ENCODE assay signal across 1 cellular context in the genomic region with DNA sequence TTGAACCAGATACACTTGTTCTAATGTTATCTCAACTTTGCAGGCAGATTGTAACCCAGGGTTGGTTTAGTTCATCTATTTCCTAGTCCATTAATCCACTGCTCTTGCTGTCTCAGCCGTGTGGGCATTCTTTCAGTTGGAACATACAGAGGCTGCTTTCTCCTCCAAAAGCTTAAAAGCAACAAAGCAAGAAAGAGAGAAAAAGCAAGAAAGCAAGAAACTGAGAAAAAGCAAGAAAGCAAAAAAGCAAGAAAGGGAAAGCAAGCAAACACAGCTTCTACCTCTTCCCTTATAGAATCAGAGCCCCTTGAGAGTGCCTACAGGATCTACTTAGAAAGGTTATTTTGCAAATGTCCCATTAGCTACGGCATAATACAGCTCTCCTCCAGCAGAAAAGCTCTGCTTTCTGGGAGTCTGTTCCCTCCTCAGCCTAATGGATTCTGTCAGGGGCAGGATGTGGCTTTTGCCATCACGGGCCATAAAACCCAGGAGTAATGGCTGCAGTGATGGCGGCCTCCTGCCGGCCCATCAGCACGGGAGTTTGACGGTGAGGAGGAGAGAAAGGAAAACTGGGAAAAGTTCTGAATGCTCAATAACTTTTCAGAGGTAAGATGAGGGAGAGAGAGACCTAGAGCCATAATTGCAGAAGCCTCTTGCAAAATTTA.
A peak's percentile ranks its signal among the peaks of the same experiment; 100 is the strongest.
TF ChIP-seq lines count a peak whose summit lies in the region.

No MANE protein-coding gene starts in this region.

TF ChIP-seq in K562, 482 proteins besides CTCF, POLR2A, EP300 and RAD21 (continued from another document and continues in another):
- TF ChIP-seq, protein P1, sequence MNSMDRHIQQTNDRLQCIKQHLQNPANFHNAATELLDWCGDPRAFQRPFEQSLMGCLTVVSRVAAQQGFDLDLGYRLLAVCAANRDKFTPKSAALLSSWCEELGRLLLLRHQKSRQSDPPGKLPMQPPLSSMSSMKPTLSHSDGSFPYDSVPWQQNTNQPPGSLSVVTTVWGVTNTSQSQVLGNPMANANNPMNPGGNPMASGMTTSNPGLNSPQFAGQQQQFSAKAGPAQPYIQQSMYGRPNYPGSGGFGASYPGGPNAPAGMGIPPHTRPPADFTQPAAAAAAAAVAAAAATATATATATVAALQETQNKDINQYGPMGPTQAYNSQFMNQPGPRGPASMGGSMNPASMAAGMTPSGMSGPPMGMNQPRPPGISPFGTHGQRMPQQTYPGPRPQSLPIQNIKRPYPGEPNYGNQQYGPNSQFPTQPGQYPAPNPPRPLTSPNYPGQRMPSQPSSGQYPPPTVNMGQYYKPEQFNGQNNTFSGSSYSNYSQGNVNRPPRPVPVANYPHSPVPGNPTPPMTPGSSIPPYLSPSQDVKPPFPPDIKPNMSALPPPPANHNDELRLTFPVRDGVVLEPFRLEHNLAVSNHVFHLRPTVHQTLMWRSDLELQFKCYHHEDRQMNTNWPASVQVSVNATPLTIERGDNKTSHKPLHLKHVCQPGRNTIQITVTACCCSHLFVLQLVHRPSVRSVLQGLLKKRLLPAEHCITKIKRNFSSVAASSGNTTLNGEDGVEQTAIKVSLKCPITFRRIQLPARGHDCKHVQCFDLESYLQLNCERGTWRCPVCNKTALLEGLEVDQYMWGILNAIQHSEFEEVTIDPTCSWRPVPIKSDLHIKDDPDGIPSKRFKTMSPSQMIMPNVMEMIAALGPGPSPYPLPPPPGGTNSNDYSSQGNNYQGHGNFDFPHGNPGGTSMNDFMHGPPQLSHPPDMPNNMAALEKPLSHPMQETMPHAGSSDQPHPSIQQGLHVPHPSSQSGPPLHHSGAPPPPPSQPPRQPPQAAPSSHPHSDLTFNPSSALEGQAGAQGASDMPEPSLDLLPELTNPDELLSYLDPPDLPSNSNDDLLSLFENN (IDR thresholded peaks at IDR 0.05; ENCODE audit: low read depth in 2 of 2, low read length in 2 of 2), result no peak
- no peak for TF ChIP-seq NR3C1 (CRISPR knock-in tag; IDR thresholded peaks at IDR 0.05)
- peak; percentile 36 for TF ChIP-seq NFE2 (IDR thresholded peaks at IDR 0.05; ENCODE audit: low read depth)
- TF ChIP-seq, protein P2, sequence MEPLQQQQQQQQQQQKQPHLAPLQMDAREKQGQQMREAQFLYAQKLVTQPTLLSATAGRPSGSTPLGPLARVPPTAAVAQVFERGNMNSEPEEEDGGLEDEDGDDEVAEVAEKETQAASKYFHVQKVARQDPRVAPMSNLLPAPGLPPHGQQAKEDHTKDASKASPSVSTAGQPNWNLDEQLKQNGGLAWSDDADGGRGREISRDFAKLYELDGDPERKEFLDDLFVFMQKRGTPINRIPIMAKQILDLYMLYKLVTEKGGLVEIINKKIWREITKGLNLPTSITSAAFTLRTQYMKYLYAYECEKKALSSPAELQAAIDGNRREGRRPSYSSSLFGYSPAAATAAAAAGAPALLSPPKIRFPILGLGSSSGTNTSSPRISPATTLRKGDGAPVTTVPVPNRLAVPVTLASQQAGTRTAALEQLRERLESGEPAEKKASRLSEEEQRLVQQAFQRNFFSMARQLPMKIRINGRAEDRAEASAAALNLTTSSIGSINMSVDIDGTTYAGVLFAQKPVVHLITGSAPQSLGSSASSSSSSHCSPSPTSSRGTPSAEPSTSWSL (CRISPR knock-in tag; IDR thresholded peaks at IDR 0.05; ENCODE audit: borderline replicate concordance), result no peak
- no peak for TF ChIP-seq PHF20 (IDR thresholded peaks at IDR 0.05; ENCODE audit: partially characterized antibody)
- no peak for TF ChIP-seq PTTG1 (tag; IDR thresholded peaks at IDR 0.05; ENCODE audit: low read depth)
- no peak for TF ChIP-seq ZNF134 (CRISPR knock-in tag; conservative IDR thresholded peaks at IDR 0.05)
- TF ChIP-seq, protein P3, sequence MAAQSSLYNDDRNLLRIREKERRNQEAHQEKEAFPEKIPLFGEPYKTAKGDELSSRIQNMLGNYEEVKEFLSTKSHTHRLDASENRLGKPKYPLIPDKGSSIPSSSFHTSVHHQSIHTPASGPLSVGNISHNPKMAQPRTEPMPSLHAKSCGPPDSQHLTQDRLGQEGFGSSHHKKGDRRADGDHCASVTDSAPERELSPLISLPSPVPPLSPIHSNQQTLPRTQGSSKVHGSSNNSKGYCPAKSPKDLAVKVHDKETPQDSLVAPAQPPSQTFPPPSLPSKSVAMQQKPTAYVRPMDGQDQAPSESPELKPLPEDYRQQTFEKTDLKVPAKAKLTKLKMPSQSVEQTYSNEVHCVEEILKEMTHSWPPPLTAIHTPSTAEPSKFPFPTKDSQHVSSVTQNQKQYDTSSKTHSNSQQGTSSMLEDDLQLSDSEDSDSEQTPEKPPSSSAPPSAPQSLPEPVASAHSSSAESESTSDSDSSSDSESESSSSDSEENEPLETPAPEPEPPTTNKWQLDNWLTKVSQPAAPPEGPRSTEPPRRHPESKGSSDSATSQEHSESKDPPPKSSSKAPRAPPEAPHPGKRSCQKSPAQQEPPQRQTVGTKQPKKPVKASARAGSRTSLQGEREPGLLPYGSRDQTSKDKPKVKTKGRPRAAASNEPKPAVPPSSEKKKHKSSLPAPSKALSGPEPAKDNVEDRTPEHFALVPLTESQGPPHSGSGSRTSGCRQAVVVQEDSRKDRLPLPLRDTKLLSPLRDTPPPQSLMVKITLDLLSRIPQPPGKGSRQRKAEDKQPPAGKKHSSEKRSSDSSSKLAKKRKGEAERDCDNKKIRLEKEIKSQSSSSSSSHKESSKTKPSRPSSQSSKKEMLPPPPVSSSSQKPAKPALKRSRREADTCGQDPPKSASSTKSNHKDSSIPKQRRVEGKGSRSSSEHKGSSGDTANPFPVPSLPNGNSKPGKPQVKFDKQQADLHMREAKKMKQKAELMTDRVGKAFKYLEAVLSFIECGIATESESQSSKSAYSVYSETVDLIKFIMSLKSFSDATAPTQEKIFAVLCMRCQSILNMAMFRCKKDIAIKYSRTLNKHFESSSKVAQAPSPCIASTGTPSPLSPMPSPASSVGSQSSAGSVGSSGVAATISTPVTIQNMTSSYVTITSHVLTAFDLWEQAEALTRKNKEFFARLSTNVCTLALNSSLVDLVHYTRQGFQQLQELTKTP (IDR thresholded peaks at IDR 0.05; ENCODE audit: low read depth in 1 of 2, partially characterized antibody in 2 of 2), result peak in 1 of 2 experiments; percentile 81
- TF ChIP-seq, protein P4, sequence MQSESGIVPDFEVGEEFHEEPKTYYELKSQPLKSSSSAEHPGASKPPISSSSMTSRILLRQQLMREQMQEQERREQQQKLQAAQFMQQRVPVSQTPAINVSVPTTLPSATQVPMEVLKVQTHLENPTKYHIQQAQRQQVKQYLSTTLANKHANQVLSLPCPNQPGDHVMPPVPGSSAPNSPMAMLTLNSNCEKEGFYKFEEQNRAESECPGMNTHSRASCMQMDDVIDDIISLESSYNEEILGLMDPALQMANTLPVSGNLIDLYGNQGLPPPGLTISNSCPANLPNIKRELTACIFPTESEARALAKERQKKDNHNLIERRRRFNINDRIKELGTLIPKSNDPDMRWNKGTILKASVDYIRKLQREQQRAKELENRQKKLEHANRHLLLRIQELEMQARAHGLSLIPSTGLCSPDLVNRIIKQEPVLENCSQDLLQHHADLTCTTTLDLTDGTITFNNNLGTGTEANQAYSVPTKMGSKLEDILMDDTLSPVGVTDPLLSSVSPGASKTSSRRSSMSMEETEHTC (IDR thresholded peaks at IDR 0.05), result no peak
- no peak for TF ChIP-seq CEBPB (tag; IDR thresholded peaks at IDR 0.05)
- peak; percentile 23 for TF ChIP-seq NEUROD1 (IDR thresholded peaks at IDR 0.05; ENCODE audit: borderline replicate concordance, low read depth, low read length, partially characterized antibody)
- peak; percentile 56 for TF ChIP-seq MTA2 (IDR thresholded peaks at IDR 0.05; ENCODE audit: low read depth)
- TF ChIP-seq ZNF347 (CRISPR knock-in tag; IDR thresholded peaks at IDR 0.05; ENCODE audit: low read depth), result no peak
- no peak for TF ChIP-seq ZBED1 (IDR thresholded peaks at IDR 0.05)
- TF ChIP-seq MTA3 (IDR thresholded peaks at IDR 0.05; ENCODE audit: borderline replicate concordance), result no peak
- TF ChIP-seq, protein P5, sequence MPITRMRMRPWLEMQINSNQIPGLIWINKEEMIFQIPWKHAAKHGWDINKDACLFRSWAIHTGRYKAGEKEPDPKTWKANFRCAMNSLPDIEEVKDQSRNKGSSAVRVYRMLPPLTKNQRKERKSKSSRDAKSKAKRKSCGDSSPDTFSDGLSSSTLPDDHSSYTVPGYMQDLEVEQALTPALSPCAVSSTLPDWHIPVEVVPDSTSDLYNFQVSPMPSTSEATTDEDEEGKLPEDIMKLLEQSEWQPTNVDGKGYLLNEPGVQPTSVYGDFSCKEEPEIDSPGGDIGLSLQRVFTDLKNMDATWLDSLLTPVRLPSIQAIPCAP (CRISPR knock-in tag; IDR thresholded peaks at IDR 0.05; ENCODE audit: borderline replicate concordance), result no peak
- TF ChIP-seq, protein P6, sequence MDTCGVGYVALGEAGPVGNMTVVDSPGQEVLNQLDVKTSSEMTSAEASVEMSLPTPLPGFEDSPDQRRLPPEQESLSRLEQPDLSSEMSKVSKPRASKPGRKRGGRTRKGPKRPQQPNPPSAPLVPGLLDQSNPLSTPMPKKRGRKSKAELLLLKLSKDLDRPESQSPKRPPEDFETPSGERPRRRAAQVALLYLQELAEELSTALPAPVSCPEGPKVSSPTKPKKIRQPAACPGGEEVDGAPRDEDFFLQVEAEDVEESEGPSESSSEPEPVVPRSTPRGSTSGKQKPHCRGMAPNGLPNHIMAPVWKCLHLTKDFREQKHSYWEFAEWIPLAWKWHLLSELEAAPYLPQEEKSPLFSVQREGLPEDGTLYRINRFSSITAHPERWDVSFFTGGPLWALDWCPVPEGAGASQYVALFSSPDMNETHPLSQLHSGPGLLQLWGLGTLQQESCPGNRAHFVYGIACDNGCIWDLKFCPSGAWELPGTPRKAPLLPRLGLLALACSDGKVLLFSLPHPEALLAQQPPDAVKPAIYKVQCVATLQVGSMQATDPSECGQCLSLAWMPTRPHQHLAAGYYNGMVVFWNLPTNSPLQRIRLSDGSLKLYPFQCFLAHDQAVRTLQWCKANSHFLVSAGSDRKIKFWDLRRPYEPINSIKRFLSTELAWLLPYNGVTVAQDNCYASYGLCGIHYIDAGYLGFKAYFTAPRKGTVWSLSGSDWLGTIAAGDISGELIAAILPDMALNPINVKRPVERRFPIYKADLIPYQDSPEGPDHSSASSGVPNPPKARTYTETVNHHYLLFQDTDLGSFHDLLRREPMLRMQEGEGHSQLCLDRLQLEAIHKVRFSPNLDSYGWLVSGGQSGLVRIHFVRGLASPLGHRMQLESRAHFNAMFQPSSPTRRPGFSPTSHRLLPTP (IDR thresholded peaks at IDR 0.05; ENCODE audit: borderline replicate concordance, extremely low read depth, insufficient read length), result no peak
- TF ChIP-seq LEF1 (IDR thresholded peaks at IDR 0.05), result peak; percentile 78
- TF ChIP-seq KDM2B (CRISPR knock-in tag; IDR thresholded peaks at IDR 0.05), result no peak
- TF ChIP-seq NFYB (IDR thresholded peaks at IDR 0.05; ENCODE audit: extremely low read depth, insufficient read length), result no peak
- TF ChIP-seq, protein P7, sequence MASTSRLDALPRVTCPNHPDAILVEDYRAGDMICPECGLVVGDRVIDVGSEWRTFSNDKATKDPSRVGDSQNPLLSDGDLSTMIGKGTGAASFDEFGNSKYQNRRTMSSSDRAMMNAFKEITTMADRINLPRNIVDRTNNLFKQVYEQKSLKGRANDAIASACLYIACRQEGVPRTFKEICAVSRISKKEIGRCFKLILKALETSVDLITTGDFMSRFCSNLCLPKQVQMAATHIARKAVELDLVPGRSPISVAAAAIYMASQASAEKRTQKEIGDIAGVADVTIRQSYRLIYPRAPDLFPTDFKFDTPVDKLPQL (IDR thresholded peaks at IDR 0.05; ENCODE audit: extremely low read depth, insufficient read length), result peak; percentile 21
- TF ChIP-seq MEF2A (IDR thresholded peaks at IDR 0.05; ENCODE audit: control insufficient read depth, low read depth, low read length), result no peak
- no peak for TF ChIP-seq BRCA1 (IDR thresholded peaks at IDR 0.05)
- no peak for TF ChIP-seq BRCA1 (CRISPR knock-in tag; IDR thresholded peaks at IDR 0.05)
- TF ChIP-seq RBM39 (optimal IDR thresholded peaks at IDR 0.05; ENCODE audit: low read depth, low read length), result no peak
- no peak for TF ChIP-seq ZNF23 (CRISPR knock-in tag; IDR thresholded peaks at IDR 0.05)
- TF ChIP-seq, protein P8, sequence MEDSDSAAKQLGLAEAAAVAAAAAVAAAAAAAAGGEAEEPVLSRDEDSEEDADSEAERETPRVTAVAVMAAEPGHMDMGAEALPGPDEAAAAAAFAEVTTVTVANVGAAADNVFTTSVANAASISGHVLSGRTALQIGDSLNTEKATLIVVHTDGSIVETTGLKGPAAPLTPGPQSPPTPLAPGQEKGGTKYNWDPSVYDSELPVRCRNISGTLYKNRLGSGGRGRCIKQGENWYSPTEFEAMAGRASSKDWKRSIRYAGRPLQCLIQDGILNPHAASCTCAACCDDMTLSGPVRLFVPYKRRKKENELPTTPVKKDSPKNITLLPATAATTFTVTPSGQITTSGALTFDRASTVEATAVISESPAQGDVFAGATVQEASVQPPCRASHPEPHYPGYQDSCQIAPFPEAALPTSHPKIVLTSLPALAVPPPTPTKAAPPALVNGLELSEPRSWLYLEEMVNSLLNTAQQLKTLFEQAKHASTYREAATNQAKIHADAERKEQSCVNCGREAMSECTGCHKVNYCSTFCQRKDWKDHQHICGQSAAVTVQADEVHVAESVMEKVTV (CRISPR knock-in tag; IDR thresholded peaks at IDR 0.05), result no peak
- TF ChIP-seq ZNF79 (CRISPR knock-in tag; IDR thresholded peaks at IDR 0.05; ENCODE audit: low read depth), result no peak
- TF ChIP-seq ZNF253 (CRISPR knock-in tag; conservative IDR thresholded peaks at IDR 0.05), result no peak
- peak; percentile 42; the same call in 1 of the 2 replicates for TF ChIP-seq ELF2 (CRISPR knock-in tag; IDR thresholded peaks at IDR 0.05)
- TF ChIP-seq, protein P9, sequence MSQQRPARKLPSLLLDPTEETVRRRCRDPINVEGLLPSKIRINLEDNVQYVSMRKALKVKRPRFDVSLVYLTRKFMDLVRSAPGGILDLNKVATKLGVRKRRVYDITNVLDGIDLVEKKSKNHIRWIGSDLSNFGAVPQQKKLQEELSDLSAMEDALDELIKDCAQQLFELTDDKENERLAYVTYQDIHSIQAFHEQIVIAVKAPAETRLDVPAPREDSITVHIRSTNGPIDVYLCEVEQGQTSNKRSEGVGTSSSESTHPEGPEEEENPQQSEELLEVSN (IDR thresholded peaks at IDR 0.05; ENCODE audit: borderline replicate concordance in 1 of 2, extremely low read depth in 1 of 2, insufficient read depth in 1 of 2, insufficient read length in 1 of 2, low read depth in 1 of 2, low read length in 1 of 2, poor library complexity in 1 of 2, severe bottlenecking in 1 of 2), result no peak
- TF ChIP-seq, protein P10, sequence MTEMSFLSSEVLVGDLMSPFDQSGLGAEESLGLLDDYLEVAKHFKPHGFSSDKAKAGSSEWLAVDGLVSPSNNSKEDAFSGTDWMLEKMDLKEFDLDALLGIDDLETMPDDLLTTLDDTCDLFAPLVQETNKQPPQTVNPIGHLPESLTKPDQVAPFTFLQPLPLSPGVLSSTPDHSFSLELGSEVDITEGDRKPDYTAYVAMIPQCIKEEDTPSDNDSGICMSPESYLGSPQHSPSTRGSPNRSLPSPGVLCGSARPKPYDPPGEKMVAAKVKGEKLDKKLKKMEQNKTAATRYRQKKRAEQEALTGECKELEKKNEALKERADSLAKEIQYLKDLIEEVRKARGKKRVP (CRISPR knock-in tag; IDR thresholded peaks at IDR 0.05), result peak; percentile 38; the same call in 1 of the 2 replicates
- peak; percentile 60 for TF ChIP-seq POLR2AphosphoS5 (IDR thresholded peaks at IDR 0.05; ENCODE audit: control insufficient read depth, insufficient read depth, low read depth, low read length)
- no peak for TF ChIP-seq HSF4 (CRISPR knock-in tag; IDR thresholded peaks at IDR 0.05; ENCODE audit: borderline replicate concordance)
- peak; percentile 57; the same call in 1 of the 2 replicates for TF ChIP-seq ZNF311 (CRISPR knock-in tag; IDR thresholded peaks at IDR 0.05)
- no peak for TF ChIP-seq POLR3G (IDR thresholded peaks at IDR 0.05; ENCODE audit: extremely low read depth, insufficient read length, insufficient replicate concordance)
- TF ChIP-seq SP2 (IDR thresholded peaks at IDR 0.05; ENCODE audit: extremely low read depth, low read depth, low read length, poor library complexity, severe bottlenecking), result no peak
- TF ChIP-seq SMARCC2 (IDR thresholded peaks at IDR 0.05; ENCODE audit: low read depth), result no peak; the same call in 1 of the 2 replicates
- TF ChIP-seq PCBP1 (IDR thresholded peaks at IDR 0.05; ENCODE audit: low read depth, low read length, poor library complexity, severe bottlenecking), result no peak
